8 cellular contexts compared by ENCODE assay signal in genomic region chr13:96053003-96053703, GRCh38. TPM values are rescaled to one million over a fixed set of nuclear protein-coding genes. Genes with fewer than 3 reads are reported as not detected.
A peak's percentile ranks its signal among the peaks of the same experiment; 100 is the strongest.
DNase-seq lines count a peak whose midpoint lies in the region; ATAC-seq lines count a peak whose summit lies in the region.

Gene UGGT2, minus strand, starts transcription at chr13:96053401. Its CDS starts 89 bp downstream, at chr13:96053312.

- under 1% methylated on average over 77 of the region's 77 CpGs for WGBS in urinary bladder

- H3K27ac Mint-ChIP-seq in naive B cell, result peak within 1 kb of the TSS in 1 of 6 donors; percentile 70

- peak within 1 kb of the TSS; percentile 77 for H3K4me3 ChIP-seq in urinary bladder (ENCODE audit: low read depth, low read length)

- H3K9me3 Mint-ChIP-seq in naive B cell, result peaks cover 0 to 36% (median 18%) of the 10 kb centered on the region in 7 donors

- H3K27ac ChIP-seq in urinary bladder (ENCODE audit: low read depth), result peak within 1 kb of the TSS; percentile 55

- H3K36me3 ChIP-seq in urinary bladder (ENCODE audit: insufficient read depth), result no peaks in the 10 kb centered on the region

- H3K27me3 Mint-ChIP-seq in naive B cell, result peaks cover 27 to 56% (median 47%) of the 10 kb centered on the region in 3 donors

- no peaks in the 10 kb centered on the region for H3K4me1 ChIP-seq in urinary bladder (ENCODE audit: insufficient read depth)

- peak; percentile 96 for ATAC-seq in GM19023 (IDR thresholded peaks at IDR 0.05; ENCODE audit: unreplicated experiment)
- peak; percentile 91 for ATAC-seq in HG03103 (IDR thresholded peaks at IDR 0.05; ENCODE audit: low read depth, unreplicated experiment)
- peak in 1 of 2 donors; percentile 51 for ATAC-seq in naive B cell (ENCODE audit: low read depth in 2 of 2)

- H3K4me3 Mint-ChIP-seq in naive B cell, result peak within 1 kb of the TSS in 7 of 8 donors; percentile 63 to 88 (median 79)

- H3K36me3 Mint-ChIP-seq in naive B cell, result peaks cover 4 to 9% of the 10 kb centered on the region in 2 donors

- H3K4me1 Mint-ChIP-seq in naive B cell, result peaks cover 8 to 10% (median 8%) of the 10 kb centered on the region in 3 donors

- peak; percentile 99 for DNase-seq in COLO668 (lab: John Stamatoyannopoulos, UW; ENCODE audit: unreplicated experiment)
- peak; percentile 72 for DNase-seq in NCI-H2171 (lab: John Stamatoyannopoulos, UW)
- peak; percentile 30 for DNase-seq in activated CD4-positive, CD25-positive, alpha-beta regulatory T cell treated with anti-CD3 and anti-CD28 coated beads, Interleukin-2, amount 50 U/mL, for 72 hours
- peak; percentile 92 for DNase-seq in fibroblast of the conjunctiva (ENCODE audit: low read depth)
- DNase-seq in naive B cell, result no peak

RNA-seq across cellular contexts. Expression of gene UGGT2, which starts in this region (rescaled TPM):
- polyA plus RNA-seq in naive B cell (ENCODE audit: low read depth in 6 of 6) (under 1 TPM in 2 of 6 donors, not detected in 4; 0.22 to 0.58 TPM), urinary bladder (15.1 TPM)
- total RNA-seq in urinary bladder, result 186 TPM

Comparison
In these comparisons a context has a peak if more than half of its experiments do, and no peak if none do; other contexts are left out.
1. RNA of gene UGGT2 (polyA plus RNA-seq): 15.1 TPM in urinary bladder (single experiment); 0.22 to 0.58 TPM in naive B cell; every median in the first group is over 10 times any median in the second.